In the genomic region with DNA sequence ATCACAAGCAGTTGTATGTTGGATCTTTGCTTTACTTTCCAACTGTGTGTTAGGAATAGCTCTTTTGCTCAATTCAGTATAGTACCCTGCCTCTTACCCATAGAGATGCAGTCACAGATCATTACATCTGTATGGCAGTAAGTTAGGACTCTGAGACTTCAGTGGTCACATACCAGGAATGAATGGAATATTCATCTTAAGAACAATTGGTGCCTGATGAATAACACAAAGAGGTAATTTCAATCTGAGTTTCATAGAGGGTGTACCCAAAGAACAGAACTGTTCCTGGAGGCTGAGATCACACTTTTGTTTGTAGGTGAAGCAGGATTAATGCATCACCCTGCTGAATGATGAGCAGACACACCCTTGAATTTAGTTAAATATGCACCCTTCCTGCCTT, we compare ENCODE assay signal across 14 cellular contexts.
"Had no signal": no experiment of that assay in that cellular context is flagged by ENCODE, and none has a peak within 500 bp of the region (broad histone marks: within the 10 kb centered on the region; RNA-seq: fewer than 3 reads in every experiment).

No MANE protein-coding gene starts in this region.

- H3K36me3 ChIP-seq: brain microvascular endothelial cell, gastroesophageal sphincter, pancreas, thoracic aorta had no signal

- H3K27ac ChIP-seq: brain microvascular endothelial cell, gastroesophageal sphincter, pancreas, thoracic aorta had no signal

- H3K36me3 Mint-ChIP-seq: activated naive CD4-positive, alpha-beta T cell treated with anti-CD3 and anti-CD28 coated beads, Interleukin-2, amount 50 U/mL, for 24 hours had no signal

- DNase-seq: activated CD4-positive, alpha-beta T cell treated with anti-CD3 and anti-CD28 coated beads for 48 hours; activated effector memory CD4-positive, alpha-beta T cell treated with Interleukin-2 at 50 U/mL for 16 hours; activated T-cell treated with anti-CD3 and anti-CD28 coated beads, Interleukin-2, amount 50 U/mL, for 24 hours; amniotic stem cell; brain microvascular endothelial cell; kidney; pancreas; stimulated activated CD4-positive, alpha-beta T cell treated with anti-CD3 and anti-CD28 coated beads, Interleukin-4, amount 100 ng/mL, for 4 hours; stimulated activated naive CD8-positive, alpha-beta T cell treated with anti-CD3 and anti-CD28 coated beads, Interleukin-15, amount 100 ng/mL, for 72 hours had no signal

- H3K4me3 ChIP-seq: gastroesophageal sphincter, pancreas, thoracic aorta had no signal

- H3K27me3 ChIP-seq: brain microvascular endothelial cell, gastroesophageal sphincter, pancreas had no signal

- H3K27me3 Mint-ChIP-seq: activated naive CD4-positive, alpha-beta T cell treated with anti-CD3 and anti-CD28 coated beads, Interleukin-2, amount 50 U/mL, for 24 hours had no signal

- ATAC-seq: gastroesophageal sphincter; pancreas; stimulated activated naive CD8-positive, alpha-beta T cell treated with anti-CD3 and anti-CD28 coated beads, Interleukin-15, amount 100 ng/mL, for 72 hours had no signal

- H3K9me3 ChIP-seq: gastroesophageal sphincter, pancreas, thoracic aorta had no signal

- FAIRE-seq: kidney, pancreas had no signal

- H3K9me3 Mint-ChIP-seq: activated naive CD4-positive, alpha-beta T cell treated with anti-CD3 and anti-CD28 coated beads, Interleukin-2, amount 50 U/mL, for 24 hours; activated T-cell treated with anti-CD3 and anti-CD28 coated beads, Interleukin-2, amount 50 U/mL, for 24 hours; neural crest cell; stimulated activated naive CD8-positive, alpha-beta T cell treated with anti-CD3 and anti-CD28 coated beads, Interleukin-15, amount 100 ng/mL, for 72 hours; T-helper 1 cell treated with Interleukin-12 subunit alpha and Interleukin-12 subunit beta and Interleukin-4 antibody, amounts not matched to agents 30 μg/mL and 1 μg/mL, for 36 hours had no signal

- H3K27ac Mint-ChIP-seq: activated naive CD4-positive, alpha-beta T cell treated with anti-CD3 and anti-CD28 coated beads, Interleukin-2, amount 50 U/mL, for 24 hours; activated T-cell treated with anti-CD3 and anti-CD28 coated beads, Interleukin-2, amount 50 U/mL, for 24 hours; stimulated activated naive CD8-positive, alpha-beta T cell treated with anti-CD3 and anti-CD28 coated beads, Interleukin-15, amount 100 ng/mL, for 72 hours; T-helper 1 cell treated with Interleukin-12 subunit alpha and Interleukin-12 subunit beta and Interleukin-4 antibody, amounts not matched to agents 30 μg/mL and 1 μg/mL, for 36 hours had no signal

- H3K4me1 ChIP-seq: gastroesophageal sphincter, pancreas had no signal

- H3K4me3 Mint-ChIP-seq: activated naive CD4-positive, alpha-beta T cell treated with anti-CD3 and anti-CD28 coated beads, Interleukin-2, amount 50 U/mL, for 24 hours; activated T-cell treated with anti-CD3 and anti-CD28 coated beads, Interleukin-2, amount 50 U/mL, for 24 hours; neural crest cell; stimulated activated naive CD8-positive, alpha-beta T cell treated with anti-CD3 and anti-CD28 coated beads, Interleukin-15, amount 100 ng/mL, for 72 hours; T-helper 1 cell treated with Interleukin-12 subunit alpha and Interleukin-12 subunit beta and Interleukin-4 antibody, amounts not matched to agents 30 μg/mL and 1 μg/mL, for 36 hours had no signal

- H3K4me1 Mint-ChIP-seq: activated naive CD4-positive, alpha-beta T cell treated with anti-CD3 and anti-CD28 coated beads, Interleukin-2, amount 50 U/mL, for 24 hours; stimulated activated naive CD8-positive, alpha-beta T cell treated with anti-CD3 and anti-CD28 coated beads, Interleukin-15, amount 100 ng/mL, for 72 hours had no signal
